Comparison of ENCODE assay signal across 7 cellular contexts in genomic region chr12:119876761-119877638, GRCh38. TPM values are rescaled to one million over a fixed set of nuclear protein-coding genes. Genes with fewer than 3 reads are reported as not detected.
DNase-seq lines count a peak whose midpoint lies in the region; ATAC-seq and TF ChIP-seq lines count a peak whose summit lies in the region.

A gene with protein sequence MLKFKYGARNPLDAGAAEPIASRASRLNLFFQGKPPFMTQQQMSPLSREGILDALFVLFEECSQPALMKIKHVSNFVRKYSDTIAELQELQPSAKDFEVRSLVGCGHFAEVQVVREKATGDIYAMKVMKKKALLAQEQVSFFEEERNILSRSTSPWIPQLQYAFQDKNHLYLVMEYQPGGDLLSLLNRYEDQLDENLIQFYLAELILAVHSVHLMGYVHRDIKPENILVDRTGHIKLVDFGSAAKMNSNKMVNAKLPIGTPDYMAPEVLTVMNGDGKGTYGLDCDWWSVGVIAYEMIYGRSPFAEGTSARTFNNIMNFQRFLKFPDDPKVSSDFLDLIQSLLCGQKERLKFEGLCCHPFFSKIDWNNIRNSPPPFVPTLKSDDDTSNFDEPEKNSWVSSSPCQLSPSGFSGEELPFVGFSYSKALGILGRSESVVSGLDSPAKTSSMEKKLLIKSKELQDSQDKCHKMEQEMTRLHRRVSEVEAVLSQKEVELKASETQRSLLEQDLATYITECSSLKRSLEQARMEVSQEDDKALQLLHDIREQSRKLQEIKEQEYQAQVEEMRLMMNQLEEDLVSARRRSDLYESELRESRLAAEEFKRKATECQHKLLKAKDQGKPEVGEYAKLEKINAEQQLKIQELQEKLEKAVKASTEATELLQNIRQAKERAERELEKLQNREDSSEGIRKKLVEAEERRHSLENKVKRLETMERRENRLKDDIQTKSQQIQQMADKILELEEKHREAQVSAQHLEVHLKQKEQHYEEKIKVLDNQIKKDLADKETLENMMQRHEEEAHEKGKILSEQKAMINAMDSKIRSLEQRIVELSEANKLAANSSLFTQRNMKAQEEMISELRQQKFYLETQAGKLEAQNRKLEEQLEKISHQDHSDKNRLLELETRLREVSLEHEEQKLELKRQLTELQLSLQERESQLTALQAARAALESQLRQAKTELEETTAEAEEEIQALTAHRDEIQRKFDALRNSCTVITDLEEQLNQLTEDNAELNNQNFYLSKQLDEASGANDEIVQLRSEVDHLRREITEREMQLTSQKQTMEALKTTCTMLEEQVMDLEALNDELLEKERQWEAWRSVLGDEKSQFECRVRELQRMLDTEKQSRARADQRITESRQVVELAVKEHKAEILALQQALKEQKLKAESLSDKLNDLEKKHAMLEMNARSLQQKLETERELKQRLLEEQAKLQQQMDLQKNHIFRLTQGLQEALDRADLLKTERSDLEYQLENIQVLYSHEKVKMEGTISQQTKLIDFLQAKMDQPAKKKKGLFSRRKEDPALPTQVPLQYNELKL (N-terminal part only) (minus strand): TSS chr12:119877320. CDS start chr12:119876168, 1,152 bp downstream.

- no peaks in the 10 kb centered on the region for H3K9me3 ChIP-seq in hepatocyte (ENCODE audit: low read depth)

- DNase-seq in NCI-H2029 treated with DMSO at 0.1 percent for 48 hours (lab: John Stamatoyannopoulos, UW) = peak; percentile 86
- DNase-seq in T-helper 22 cell (ENCODE audit: low read depth) = peak; percentile 80
- peak; percentile 90 for DNase-seq in astrocyte of the cerebellum (ENCODE audit: low read depth)
- peak; percentile 96 for DNase-seq in hepatocyte (ENCODE audit: low spot score)
- peak; percentile 91 for DNase-seq in renal cortical epithelial cell (ENCODE audit: low read depth)

- peak within 1 kb of the TSS; percentile 91 for H3K4me2 ChIP-seq in hepatocyte

- peak within 1 kb of the TSS; percentile 85 for H2AFZ ChIP-seq in hepatocyte

- WGBS in hepatocyte (ENCODE audit: low lambda C conversion rate, missing lambda C conversion rate) = under 1% methylated on average over 49 of the region's 56 CpGs

- H3K27me3 ChIP-seq in hepatocyte = peaks cover 3% of the 10 kb centered on the region

- ATAC-seq in GM18511 (IDR thresholded peaks at IDR 0.05; ENCODE audit: unreplicated experiment) (peak; percentile 100), HG03025 (IDR thresholded peaks at IDR 0.05; ENCODE audit: low FRiP score, unreplicated experiment) (peak; percentile 99)

- no peaks in the 10 kb centered on the region for H3K9me2 ChIP-seq in hepatocyte (replicated peaks; ENCODE audit: insufficient read depth)

- H4K20me1 ChIP-seq in hepatocyte (ENCODE audit: insufficient read depth, poor library complexity, severe bottlenecking) = no peaks in the 10 kb centered on the region

- H3K36me3 ChIP-seq in hepatocyte (replicated peaks; ENCODE audit: insufficient read depth, low read depth) = no peaks in the 10 kb centered on the region

- TF ChIP-seq CTCF in astrocyte of the cerebellum (IDR thresholded peaks at IDR 0.05; ENCODE audit: low read depth, low read length, missing control alignments) (no peak), hepatocyte (IDR thresholded peaks at IDR 0.05; ENCODE audit: poor library complexity) (no peak)

- peak within 1 kb of the TSS; percentile 98 for H3K4me3 ChIP-seq in astrocyte of the cerebellum (ENCODE audit: low read depth, low read length)
- peak within 1 kb of the TSS; percentile 57 for H3K4me3 ChIP-seq in hepatocyte

- no peaks in the 10 kb centered on the region for H3K4me1 ChIP-seq in hepatocyte (ENCODE audit: insufficient read depth)

- in situ Hi-C loops in astrocyte of the cerebellum (cut with HindIII; ENCODE audit: low sequenced_read_pairs) = no loop called here

- no peaks in the 10 kb centered on the region for H3K79me2 ChIP-seq in hepatocyte

- no peak within 1 kb of the TSS for H3K27ac ChIP-seq in hepatocyte

RNA-seq across cellular contexts. Expression of the gene that starts here (rescaled TPM):
- total RNA-seq in hepatocyte (3.9 and 4.4 TPM in 2 replicates), renal cortical epithelial cell (9.5 and 11.3 TPM in 2 replicates)
- polyA plus RNA-seq in hepatocyte = 3.6 and 3.7 TPM in 2 replicates
